Comparison of ENCODE assay signal across 8 cellular contexts in the genomic region with DNA sequence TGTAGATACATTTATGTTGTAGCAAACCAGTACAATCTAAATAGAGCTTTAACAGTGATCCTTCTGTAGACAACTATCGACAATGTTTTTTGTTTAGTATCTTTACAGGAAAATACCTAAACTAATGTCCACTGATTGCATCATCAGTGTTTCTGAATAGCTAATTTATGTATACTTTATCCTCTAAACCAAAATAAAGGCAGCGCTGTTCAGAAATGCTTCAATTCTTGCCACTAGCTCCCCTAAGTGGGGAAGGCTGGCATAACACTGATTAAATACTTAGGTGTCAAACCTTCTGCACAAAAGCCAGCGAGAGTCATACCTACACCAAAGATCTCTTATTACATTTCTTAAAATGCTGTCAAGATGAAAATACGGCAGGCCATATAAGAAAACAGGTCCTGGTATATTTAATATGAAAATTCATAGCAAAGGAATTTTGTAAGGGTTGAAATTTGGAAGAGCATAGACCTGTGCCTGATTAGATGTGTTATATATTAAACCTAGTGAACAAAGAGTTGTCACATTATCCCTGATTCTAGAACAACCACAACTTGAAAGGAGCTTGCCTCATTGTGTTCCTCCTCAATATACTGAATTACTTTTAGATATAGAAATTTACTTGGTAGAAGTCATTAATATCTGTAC.
DNase-seq lines count a peak whose midpoint lies in the region; ATAC-seq, FAIRE-seq and TF ChIP-seq lines count a peak whose summit lies in the region.

No MANE protein-coding gene starts in this region.

- no peaks in the 10 kb centered on the region for H3K9me3 ChIP-seq in DOHH2 (ENCODE audit: control insufficient read depth, insufficient read depth, low read length)
- no peaks in the 10 kb centered on the region for H3K9me3 ChIP-seq in mammary epithelial cell (replicated peaks; ENCODE audit: insufficient read depth, low read length)
- H3K9me3 ChIP-seq in small intestine (ENCODE audit: control insufficient read depth, low read depth), result no peaks in the 10 kb centered on the region
- H3K9me3 ChIP-seq in heart right ventricle, result no peaks in the 10 kb centered on the region

- intact Hi-C loops in mammary epithelial cell (cut with micrococcal nuclease) (loop anchor here (1.0 kb wide), 1 partner anchor 268 kb away; no protein-coding TSS in a partner anchor), heart right ventricle (cut with DNase I) (no loop called here)

- POLR2A ChIA-PET in activated CD4-positive, alpha-beta T cell treated with anti-CD3 and anti-CD28 coated beads, Interleukin-2, amount 10 ng/mL, durations not matched to agents 7 days and 5 days (lab: Charles Lee), result no interaction called here

- dilution Hi-C loops in mammary epithelial cell (cut with HindIII; ENCODE audit: low sequenced_read_pairs), result no loop called here

- H3K9me2 ChIP-seq in DOHH2 (replicated peaks; ENCODE audit: control insufficient read depth, low read length), result no peaks in the 10 kb centered on the region

- no peak overlapping the region for H3K4me2 ChIP-seq in DOHH2 (ENCODE audit: low read length)
- H3K4me2 ChIP-seq in mammary epithelial cell (ENCODE audit: insufficient read depth, low read depth, low read length), result no peak overlapping the region

- H3K79me2 ChIP-seq in DOHH2 (ENCODE audit: control insufficient read depth, low read length) (no peaks in the 10 kb centered on the region), mammary epithelial cell (ENCODE audit: insufficient read depth, low read length) (no peaks in the 10 kb centered on the region)

- DNase-seq in NAMALWA (ENCODE audit: low spot score) (peak; percentile 56), mammary epithelial cell (peak; percentile 37), small intestine (peak; percentile 1), heart right ventricle (no peak)
- DNase-seq in activated T-cell treated with anti-CD3 and anti-CD28 coated beads, Interleukin-2, amount 50 U/mL, for 72 hours, result no peak
- DNase-seq in activated CD4-positive, alpha-beta T cell treated with anti-CD3 and anti-CD28 coated beads, Interleukin-2, amount 10 ng/mL, durations not matched to agents 7 days and 5 days, result no peak

- H4K20me1 ChIP-seq in DOHH2 (ENCODE audit: control insufficient read depth, insufficient read depth, low read depth, low read length) (no peaks in the 10 kb centered on the region), mammary epithelial cell (ENCODE audit: insufficient read depth, low read length) (no peaks in the 10 kb centered on the region)

- no peaks in the 10 kb centered on the region for H3K4me1 Mint-ChIP-seq in activated T-cell treated with anti-CD3 and anti-CD28 coated beads, Interleukin-2, amount 50 U/mL, for 72 hours (ENCODE audit: low read depth)
- H3K4me1 Mint-ChIP-seq in activated CD4-positive, alpha-beta T cell treated with anti-CD3 and anti-CD28 coated beads, Interleukin-2, amount 10 ng/mL, durations not matched to agents 7 days and 5 days, result no peaks in the 10 kb centered on the region

- H3K4me3 Mint-ChIP-seq in activated T-cell treated with anti-CD3 and anti-CD28 coated beads, Interleukin-2, amount 50 U/mL, for 72 hours, result no peak overlapping the region
- H3K4me3 Mint-ChIP-seq in activated CD4-positive, alpha-beta T cell treated with anti-CD3 and anti-CD28 coated beads, Interleukin-2, amount 10 ng/mL, durations not matched to agents 7 days and 5 days, result no peak overlapping the region

- H2AFZ ChIP-seq in mammary epithelial cell (ENCODE audit: low read depth, low read length), result no peak overlapping the region

- H3F3A ChIP-seq in DOHH2 (ENCODE audit: control insufficient read depth, insufficient read depth), result no peaks in the 10 kb centered on the region

- H3K4me3 ChIP-seq in DOHH2 (ENCODE audit: low read length) (no peak overlapping the region), mammary epithelial cell (replicated peaks in 1 of 3; ENCODE audit: insufficient read depth in 1 of 3, low read depth in 2 of 3, low read length in 3 of 3) (no peak overlapping the region), small intestine (ENCODE audit: low read depth in 1 of 2, low read length in 2 of 2) (no peak overlapping the region), heart right ventricle (no peak overlapping the region)

- no TSS peak for BruUV-seq in mammary epithelial cell (replicated peaks; lab: Mats Ljungman, UMichigan)

- in situ Hi-C loops in mammary epithelial cell (cut with MboI; ENCODE audit: low sequenced_read_pairs in 2 of 2), result no loop called here

- no peaks in the 10 kb centered on the region for H3K27me3 Mint-ChIP-seq in activated T-cell treated with anti-CD3 and anti-CD28 coated beads, Interleukin-2, amount 50 U/mL, for 72 hours (ENCODE audit: low read depth)
- H3K27me3 Mint-ChIP-seq in activated CD4-positive, alpha-beta T cell treated with anti-CD3 and anti-CD28 coated beads, Interleukin-2, amount 10 ng/mL, durations not matched to agents 7 days and 5 days, result no peaks in the 10 kb centered on the region

- peaks cover 0 to 1% of the 10 kb centered on the region in 2 donors for H3K9me3 Mint-ChIP-seq in activated T-cell treated with anti-CD3 and anti-CD28 coated beads, Interleukin-2, amount 50 U/mL, for 72 hours
- no peaks in the 10 kb centered on the region for H3K9me3 Mint-ChIP-seq in activated CD4-positive, alpha-beta T cell treated with anti-CD3 and anti-CD28 coated beads, Interleukin-2, amount 10 ng/mL, durations not matched to agents 7 days and 5 days

- TF ChIP-seq CTCF in DOHH2 (IDR thresholded peaks at IDR 0.05; ENCODE audit: low read depth, low read length, poor library complexity, severe bottlenecking) (peak; percentile 66), mammary epithelial cell (conservative IDR thresholded peaks at IDR 0.05 in 1 of 2, IDR thresholded peaks at IDR 0.05 in 1 of 2; ENCODE audit: extremely low read depth in 1 of 2, insufficient read depth in 1 of 2, low read depth in 1 of 2, low read length in 2 of 2) (peak; percentile 56 to 65), heart right ventricle (IDR thresholded peaks at IDR 0.05) (no peak)

- no peaks in the 10 kb centered on the region for H3K36me3 ChIP-seq in DOHH2 (ENCODE audit: control insufficient read depth, low read length)
- no peaks in the 10 kb centered on the region for H3K36me3 ChIP-seq in mammary epithelial cell (ENCODE audit: insufficient read depth, low read length)
- no peaks in the 10 kb centered on the region for H3K36me3 ChIP-seq in small intestine (ENCODE audit: control insufficient read depth in 2 of 2, insufficient read depth in 2 of 2, low read length in 2 of 2)
- no peaks in the 10 kb centered on the region for H3K36me3 ChIP-seq in heart right ventricle

- H3K4me1 ChIP-seq in DOHH2 (ENCODE audit: control insufficient read depth, low read length), result no peaks in the 10 kb centered on the region
- H3K4me1 ChIP-seq in mammary epithelial cell (ENCODE audit: insufficient read depth, low read length), result no peaks in the 10 kb centered on the region
- no peaks in the 10 kb centered on the region for H3K4me1 ChIP-seq in small intestine (ENCODE audit: control insufficient read depth in 2 of 2, insufficient read depth in 1 of 2, low read depth in 1 of 2, low read length in 1 of 2)
- H3K4me1 ChIP-seq in heart right ventricle, result no peaks in the 10 kb centered on the region

- H3K36me3 Mint-ChIP-seq in activated T-cell treated with anti-CD3 and anti-CD28 coated beads, Interleukin-2, amount 50 U/mL, for 72 hours (ENCODE audit: insufficient read depth in 2 of 2), result no peaks in the 10 kb centered on the region
- H3K36me3 Mint-ChIP-seq in activated CD4-positive, alpha-beta T cell treated with anti-CD3 and anti-CD28 coated beads, Interleukin-2, amount 10 ng/mL, durations not matched to agents 7 days and 5 days (ENCODE audit: low read depth), result no peaks in the 10 kb centered on the region

- peak; percentile 80 for ATAC-seq in GM21529 (IDR thresholded peaks at IDR 0.05; ENCODE audit: unreplicated experiment)
- ATAC-seq in heart right ventricle, result no peak
- ATAC-seq in activated T-cell treated with anti-CD3 and anti-CD28 coated beads, Interleukin-2, amount 50 U/mL, for 72 hours (replicated peaks in 1 of 2), result no peak

- H3K27ac Mint-ChIP-seq in activated T-cell treated with anti-CD3 and anti-CD28 coated beads, Interleukin-2, amount 50 U/mL, for 72 hours, result no peak overlapping the region
- no peak overlapping the region for H3K27ac Mint-ChIP-seq in activated CD4-positive, alpha-beta T cell treated with anti-CD3 and anti-CD28 coated beads, Interleukin-2, amount 10 ng/mL, durations not matched to agents 7 days and 5 days

- FAIRE-seq in small intestine (lab: Jason Lieb, UNC), result no peak

- CTCF ChIA-PET in mammary epithelial cell (lab: Charles Lee; ENCODE audit: low non-redundant PET), result no interaction called here
- CTCF ChIA-PET in activated CD4-positive, alpha-beta T cell treated with anti-CD3 and anti-CD28 coated beads, Interleukin-2, amount 10 ng/mL, durations not matched to agents 7 days and 5 days (lab: Charles Lee), result no interaction called here

- H3K9ac ChIP-seq in mammary epithelial cell (ENCODE audit: insufficient read depth, low read length), result no peak overlapping the region

- 73% methylated on average over 4 of the region's 4 CpGs for WGBS in mammary epithelial cell (ENCODE audit: low coverage, missing lambda C conversion rate)
- 40 to 51% (median 46%) methylated on average over 4 of the region's 4 CpGs for WGBS in small intestine, 3 donors
- 40 to 45% methylated on average over 4 of the region's 4 CpGs for WGBS in heart right ventricle, 2 donors

- H3K27ac ChIP-seq in DOHH2 (ENCODE audit: low read depth, low read length) (no peak overlapping the region), mammary epithelial cell (ENCODE audit: insufficient read depth, low read depth, low read length) (no peak overlapping the region), small intestine (ENCODE audit: low read depth in 1 of 2, low read length in 1 of 2) (no peak overlapping the region), heart right ventricle (no peak overlapping the region)

- no peaks in the 10 kb centered on the region for H3K27me3 ChIP-seq in DOHH2 (ENCODE audit: control insufficient read depth, low read length)
- no peaks in the 10 kb centered on the region for H3K27me3 ChIP-seq in mammary epithelial cell (ENCODE audit: insufficient read depth, low read length)
- H3K27me3 ChIP-seq in small intestine (ENCODE audit: control insufficient read depth in 2 of 2, insufficient read depth in 2 of 2, low read length in 2 of 2), result no peaks in the 10 kb centered on the region
- H3K27me3 ChIP-seq in heart right ventricle, result no peaks in the 10 kb centered on the region

Comparison
In these comparisons a context has a peak if more than half of its experiments do, and no peak if none do; other contexts are left out.
1. CTCF ChIP-seq: peak in DOHH2 (single experiment) and mammary epithelial cell (2 of 2); none in heart right ventricle (0 of 9).
2. DNase-seq: peak in NAMALWA (single experiment), mammary epithelial cell (single experiment) and small intestine (single experiment); none in heart right ventricle (0 of 2), activated T-cell treated with anti-CD3 and anti-CD28 coated beads, Interleukin-2, amount 50 U/mL, for 72 hours (0 of 2) and activated CD4-positive, alpha-beta T cell treated with anti-CD3 and anti-CD28 coated beads, Interleukin-2, amount 10 ng/mL, durations not matched to agents 7 days and 5 days (single experiment).